Comparison of ENCODE assay signal across 8 cellular contexts in the genomic region with DNA sequence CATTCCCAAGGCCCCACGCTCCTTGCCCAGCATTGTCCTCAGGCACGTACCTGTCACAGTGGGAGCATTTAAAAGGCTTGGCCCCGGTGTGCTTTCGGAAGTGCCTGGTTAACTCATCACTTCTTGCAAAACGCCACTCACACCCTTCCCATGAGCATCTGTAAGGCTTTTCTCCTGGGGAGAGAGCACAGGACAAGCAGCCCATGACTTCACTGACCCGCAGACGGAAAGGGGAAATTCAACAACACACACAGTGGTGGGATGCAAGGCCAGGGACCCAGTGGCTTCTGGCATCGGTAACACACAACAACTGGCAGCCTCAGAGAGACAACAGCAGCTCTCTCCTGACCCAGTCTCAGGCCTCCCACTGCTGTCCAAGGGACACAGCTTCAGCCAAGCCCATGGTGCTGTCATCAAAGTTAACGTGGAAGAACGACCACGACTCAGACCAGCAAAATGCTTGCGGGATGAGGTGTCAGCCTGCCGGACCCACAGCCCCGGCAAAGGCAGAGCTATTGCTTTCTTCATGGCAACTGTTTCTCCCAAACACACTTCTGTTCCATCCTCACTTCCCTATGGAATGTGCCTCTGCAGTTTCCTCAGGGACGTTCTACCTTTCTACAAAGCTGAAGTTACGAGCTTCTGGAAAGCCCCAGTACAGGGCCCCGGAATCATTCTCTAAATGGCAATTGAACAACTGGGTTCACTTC. TPM values are rescaled to one million over a fixed set of nuclear protein-coding genes. Genes with fewer than 3 reads are reported as not detected.
DNase-seq lines count a peak whose midpoint lies in the region; ATAC-seq and TF ChIP-seq lines count a peak whose summit lies in the region.

No MANE protein-coding gene starts in this region.

- no TSS peak for BruUV-seq in HCT116 (replicated peaks; lab: Mats Ljungman, UMichigan)

- POLR2A ChIA-PET in HCT116 (lab: Charles Lee): no interaction called here

- H3K36me3 Mint-ChIP-seq in activated naive CD4-positive, alpha-beta T cell treated with anti-CD3 and anti-CD28 coated beads, Interleukin-2, amount 50 U/mL, for 24 hours: peaks cover 59% of the 10 kb centered on the region

- peak overlapping the region; percentile 91 for H3K4me3 Mint-ChIP-seq in activated naive CD4-positive, alpha-beta T cell treated with anti-CD3 and anti-CD28 coated beads, Interleukin-2, amount 50 U/mL, for 24 hours

- H3K36me3 ChIP-seq in HCT116 (ENCODE audit: control insufficient read depth in 1 of 2, insufficient read depth in 2 of 2, low read length in 2 of 2) (peaks cover 46 to 60% of the 10 kb centered on the region in 2 experiments), right atrium auricular region (peaks cover 89% of the 10 kb centered on the region), spleen (peaks cover 0 to 69% (median 62%) of the 10 kb centered on the region in 6 donors)

- H3K9me3 ChIP-seq in HCT116 (ENCODE audit: control insufficient read depth in 1 of 2, insufficient read depth in 1 of 2, low read depth in 1 of 2, low read length in 2 of 2) (no peaks in the 10 kb centered on the region), right atrium auricular region (no peaks in the 10 kb centered on the region), spleen (no peaks in the 10 kb centered on the region)

- H3K27me3 ChIP-seq in HCT116 (ENCODE audit: insufficient read depth, low read length) (no peaks in the 10 kb centered on the region), right atrium auricular region (no peaks in the 10 kb centered on the region), spleen (replicated peaks in 1 of 7) (no peaks in the 10 kb centered on the region)

- peaks cover 78% of the 10 kb centered on the region for H3K79me2 ChIP-seq in HCT116 (ENCODE audit: insufficient read depth, low read length)

- intact Hi-C loops in HCT116 (cut with micrococcal nuclease) (loop anchor here (10.0 kb wide), 1 partner anchor 375 kb away; no protein-coding TSS in a partner anchor), spleen (cut with DNase I; ENCODE audit: low total_unique reads) (loop anchor here (10.0 kb wide), 1 partner anchor 295 kb away; no protein-coding TSS in a partner anchor)

- ATAC-seq in HCT116 (no peak), HG03135 (IDR thresholded peaks at IDR 0.05; ENCODE audit: unreplicated experiment) (no peak), HG03354 (IDR thresholded peaks at IDR 0.05; ENCODE audit: poor library complexity, severe bottlenecking, unreplicated experiment) (no peak)

- no peak for TF ChIP-seq POLR2A in HCT116 (IDR thresholded peaks at IDR 0.05; ENCODE audit: borderline replicate concordance, extremely low read depth, insufficient read depth, insufficient read length)
- TF ChIP-seq POLR2A in spleen (IDR thresholded peaks at IDR 0.05): no peak

- no peaks in the 10 kb centered on the region for H3K27me3 Mint-ChIP-seq in activated naive CD4-positive, alpha-beta T cell treated with anti-CD3 and anti-CD28 coated beads, Interleukin-2, amount 50 U/mL, for 24 hours

- no peaks in the 10 kb centered on the region for H3K9me2 ChIP-seq in HCT116 (ENCODE audit: insufficient read depth)

- 0 out of 2 replicates have a peak overlapping the region, but pooled peaks have one; percentile 94 for H3K9ac ChIP-seq in HCT116 (ENCODE audit: low read length)

- peak overlapping the region; percentile 93 for H3K27ac Mint-ChIP-seq in activated naive CD4-positive, alpha-beta T cell treated with anti-CD3 and anti-CD28 coated beads, Interleukin-2, amount 50 U/mL, for 24 hours

- H3K27ac ChIP-seq in HCT116 (ENCODE audit: low read depth, low read length): peak overlapping the region; percentile 26
- H3K27ac ChIP-seq in right atrium auricular region: peak overlapping the region; percentile 100
- peak overlapping the region; percentile 85 to 100 (median 100) for H3K27ac ChIP-seq in spleen

- H3K4me2 ChIP-seq in HCT116 (ENCODE audit: low read length): peak overlapping the region; percentile 93

- H3K4me1 Mint-ChIP-seq in activated naive CD4-positive, alpha-beta T cell treated with anti-CD3 and anti-CD28 coated beads, Interleukin-2, amount 50 U/mL, for 24 hours: peaks cover 77% of the 10 kb centered on the region

- TF ChIP-seq CTCF in HCT116 (IDR thresholded peaks at IDR 0.05 in 2 of 3, conservative IDR thresholded peaks at IDR 0.05 in 1 of 3; ENCODE audit: borderline replicate concordance in 1 of 3, insufficient read depth in 1 of 3, low read depth in 2 of 3, low read length in 2 of 3): no peak
- no peak for TF ChIP-seq CTCF in right atrium auricular region (IDR thresholded peaks at IDR 0.05)
- TF ChIP-seq CTCF in spleen (IDR thresholded peaks at IDR 0.05 in 8 of 11, conservative IDR thresholded peaks at IDR 0.05 in 3 of 11): no peak

- TF ChIP-seq RAD21 in HCT116 (IDR thresholded peaks at IDR 0.05; ENCODE audit: low read depth): no peak

- no peak overlapping the region for H2AFZ ChIP-seq in HCT116 (ENCODE audit: low read depth, low read length, poor library complexity, severe bottlenecking)

- DNase-seq in HCT116 (ENCODE audit: low read depth, low spot score): no peak
- no peak for DNase-seq in right atrium auricular region (ENCODE audit: low spot score)
- DNase-seq in spleen: peak; percentile 74
- DNase-seq in NCI-H2081 (lab: John Stamatoyannopoulos, UW): no peak
- no peak for DNase-seq in COLO668 (lab: John Stamatoyannopoulos, UW; ENCODE audit: unreplicated experiment)

- H3K4me3 ChIP-seq in HCT116 (replicated peaks in 1 of 2; ENCODE audit: low read depth in 1 of 2, low read length in 2 of 2) (no peak overlapping the region), right atrium auricular region (peak overlapping the region; percentile 98 to 99), spleen (peak overlapping the region; percentile 54 to 93 (median 74))

- no peaks in the 10 kb centered on the region for H3K9me3 Mint-ChIP-seq in activated naive CD4-positive, alpha-beta T cell treated with anti-CD3 and anti-CD28 coated beads, Interleukin-2, amount 50 U/mL, for 24 hours

- peaks cover 67 to 83% of the 10 kb centered on the region in 2 experiments for H3K4me1 ChIP-seq in HCT116 (ENCODE audit: control insufficient read depth in 1 of 2, insufficient read depth in 2 of 2, low read length in 2 of 2)
- peaks cover 0 to 67% of the 10 kb centered on the region in 2 donors for H3K4me1 ChIP-seq in right atrium auricular region
- H3K4me1 ChIP-seq in spleen: peaks cover 50 to 78% (median 72%) of the 10 kb centered on the region in 6 donors

- peaks cover 31% of the 10 kb centered on the region; the same call in 1 of the 2 replicates for H4K20me1 ChIP-seq in HCT116 (ENCODE audit: insufficient read depth)

- RAD21 ChIA-PET in HCT116 (lab: Charles Lee; ENCODE audit: low non-redundant PET in 1 of 2, low total read pairs in 2 of 2, uncharacterized antibody in 2 of 2, unreplicated experiment in 2 of 2): no interaction called here

- WGBS in spleen, 5 donors: 52 to 75% (median 59%) methylated on average over 17 of the region's 17 CpGs

- CTCF ChIA-PET in HCT116 (lab: Charles Lee): no interaction called here

TF ChIP-seq in HCT116, 20 proteins besides CTCF, POLR2A, EP300 and RAD21:
- TF ChIP-seq JUND (IDR thresholded peaks at IDR 0.05): peak; percentile 14; the same call in 1 of the 2 replicates
- TF ChIP-seq CBX3 (IDR thresholded peaks at IDR 0.05; ENCODE audit: low read depth): no peak
- TF ChIP-seq, protein P1, sequence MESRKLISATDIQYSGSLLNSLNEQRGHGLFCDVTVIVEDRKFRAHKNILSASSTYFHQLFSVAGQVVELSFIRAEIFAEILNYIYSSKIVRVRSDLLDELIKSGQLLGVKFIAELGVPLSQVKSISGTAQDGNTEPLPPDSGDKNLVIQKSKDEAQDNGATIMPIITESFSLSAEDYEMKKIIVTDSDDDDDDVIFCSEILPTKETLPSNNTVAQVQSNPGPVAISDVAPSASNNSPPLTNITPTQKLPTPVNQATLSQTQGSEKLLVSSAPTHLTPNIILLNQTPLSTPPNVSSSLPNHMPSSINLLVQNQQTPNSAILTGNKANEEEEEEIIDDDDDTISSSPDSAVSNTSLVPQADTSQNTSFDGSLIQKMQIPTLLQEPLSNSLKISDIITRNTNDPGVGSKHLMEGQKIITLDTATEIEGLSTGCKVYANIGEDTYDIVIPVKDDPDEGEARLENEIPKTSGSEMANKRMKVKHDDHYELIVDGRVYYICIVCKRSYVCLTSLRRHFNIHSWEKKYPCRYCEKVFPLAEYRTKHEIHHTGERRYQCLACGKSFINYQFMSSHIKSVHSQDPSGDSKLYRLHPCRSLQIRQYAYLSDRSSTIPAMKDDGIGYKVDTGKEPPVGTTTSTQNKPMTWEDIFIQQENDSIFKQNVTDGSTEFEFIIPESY (IDR thresholded peaks at IDR 0.05; ENCODE audit: extremely low read depth, insufficient replicate concordance, low read length): no peak
- peak; percentile 5; the same call in 1 of the 2 replicates for TF ChIP-seq POLR2AphosphoS5 (IDR thresholded peaks at IDR 0.05; ENCODE audit: low read depth, low read length)

RNA-seq across cellular contexts. Expression of a gene that starts 4.8 kb away (rescaled TPM):
- total RNA-seq in HCT116 (2021; ENCODE audit: unreplicated experiment): 82.2 TPM
- 119 and 155 TPM in 2 replicates for polyA plus RNA-seq in HCT116 (2012)
- 10 to 100 TPM; 29.1 to 44.7 TPM for total RNA-seq in right atrium auricular region
- total RNA-seq in spleen: 100 to 1,000 TPM in 5 of 7 donors, 10 to 100 TPM in 2; 65.0 to 211 (median 135) TPM
- 10 to 100 TPM; 18.8 to 26.6 (median 19.6) TPM for polyA plus RNA-seq in spleen

Comparison
In these comparisons a context has a peak if more than half of its experiments do, and no peak if none do; other contexts are left out.
1. H3K27ac ChIP-seq: peak in every context shown above with its lines; median percentile 100 in right atrium auricular region; 100 in spleen; 26 in HCT116.
2. H3K4me3 ChIP-seq: peak in right atrium auricular region (2 of 2) and spleen (8 of 8); none in HCT116 (0 of 2).